In genomic region chr21:45629046-45629981, GRCh38 we compare ENCODE assay signal across 16 cellular contexts. TPM values are rescaled to one million over a fixed set of nuclear protein-coding genes. Genes with fewer than 3 reads are reported as not detected.
DNase-seq lines count a peak whose midpoint lies in the region; ATAC-seq and TF ChIP-seq lines count a peak whose summit lies in the region.
"Had no signal": no experiment of that assay in that cellular context is flagged by ENCODE, and none has a peak within 500 bp of the region (broad histone marks: within the 10 kb centered on the region; RNA-seq: fewer than 3 reads in every experiment).

No MANE protein-coding gene starts in this region.

- TF ChIP-seq CTCF in esophagus muscularis mucosa (IDR thresholded peaks at IDR 0.05), result no peak

- intact Hi-C loops in esophagus muscularis mucosa (cut with DNase I) (no loop called here), posterior vena cava (cut with DNase I) (no loop called here)

- H3K4me3 ChIP-seq in esophagus muscularis mucosa, result no peak overlapping the region
- H3K4me3 ChIP-seq: GM23248 had no signal

- H3K4me1 Mint-ChIP-seq in activated naive CD4-positive, alpha-beta T cell treated with anti-CD3 and anti-CD28 coated beads, Interleukin-2, amount 50 U/mL, for 24 hours, result peaks cover 20% of the 10 kb centered on the region

- peaks cover 0 to 27% (median 0%) of the 10 kb centered on the region in 4 donors for H3K27me3 ChIP-seq in esophagus muscularis mucosa

- H3K9me3 ChIP-seq in esophagus muscularis mucosa, result no peaks in the 10 kb centered on the region

- no peaks in the 10 kb centered on the region for H3K4me1 ChIP-seq in esophagus muscularis mucosa

- H3K27ac ChIP-seq in esophagus muscularis mucosa (replicated peaks in 1 of 4), result no peak overlapping the region
- H3K27ac ChIP-seq: GM23248 had no signal

- H3K4me3 Mint-ChIP-seq in activated naive CD4-positive, alpha-beta T cell treated with anti-CD3 and anti-CD28 coated beads, Interleukin-2, amount 50 U/mL, for 24 hours, result no peak overlapping the region

- H3K27me3 Mint-ChIP-seq in activated naive CD4-positive, alpha-beta T cell treated with anti-CD3 and anti-CD28 coated beads, Interleukin-2, amount 50 U/mL, for 24 hours, result no peaks in the 10 kb centered on the region

- peak overlapping the region; percentile 72 for H3K27ac Mint-ChIP-seq in activated naive CD4-positive, alpha-beta T cell treated with anti-CD3 and anti-CD28 coated beads, Interleukin-2, amount 50 U/mL, for 24 hours

- ATAC-seq in HG02678 (IDR thresholded peaks at IDR 0.05; ENCODE audit: unreplicated experiment) (no peak), GM19395 (IDR thresholded peaks at IDR 0.05; ENCODE audit: unreplicated experiment) (no peak), GM21447 (IDR thresholded peaks at IDR 0.05; ENCODE audit: unreplicated experiment) (no peak)

- TF ChIP-seq POLR2A in esophagus muscularis mucosa (IDR thresholded peaks at IDR 0.05; ENCODE audit: low read depth), result no peak

- H3K36me3 Mint-ChIP-seq in activated naive CD4-positive, alpha-beta T cell treated with anti-CD3 and anti-CD28 coated beads, Interleukin-2, amount 50 U/mL, for 24 hours, result no peaks in the 10 kb centered on the region

- no peak for DNase-seq in activated naive CD4-positive, alpha-beta T cell treated with anti-CD3 and anti-CD28 coated beads, Interleukin-2, amount 50 U/mL, for 16 hours
- peak; percentile 89 for DNase-seq in esophagus muscularis mucosa (ENCODE audit: extremely low spot score)
- peak; percentile 51 for DNase-seq in posterior vena cava (ENCODE audit: low spot score)
- DNase-seq in NCI-H1436 treated with DMSO at 0.1 percent for 48 hours (lab: John Stamatoyannopoulos, UW), result no peak
- DNase-seq: COR-L47, DMS53, GM23248, MV-4-11, NCI-H1417, NCI-H1930, NCI-H526 treated with DMSO at 0.1 percent for 48 hours had no signal

- TF ChIP-seq EP300 in esophagus muscularis mucosa (IDR thresholded peaks at IDR 0.05), result no peak

- no peaks in the 10 kb centered on the region for H3K36me3 ChIP-seq in esophagus muscularis mucosa

- WGBS in esophagus muscularis mucosa, result 79% methylated on average over 14 of the region's 31 CpGs

- H3K9me3 Mint-ChIP-seq in activated naive CD4-positive, alpha-beta T cell treated with anti-CD3 and anti-CD28 coated beads, Interleukin-2, amount 50 U/mL, for 24 hours, result no peaks in the 10 kb centered on the region

RNA-seq across cellular contexts. Expression of gene PCBP3, which starts 14.2 kb away (rescaled TPM):
- total RNA-seq in esophagus muscularis mucosa (1 to 10 TPM; 7.5 to 9.2 (median 8.1) TPM), posterior vena cava (1 to 10 TPM; 2.6 to 7.4 TPM)
- total RNA-seq: A172 had no signal

Comparison
In these comparisons a context has a peak if more than half of its experiments do, and no peak if none do; other contexts are left out.
1. DNase-seq: peak in esophagus muscularis mucosa (single experiment) and posterior vena cava (single experiment); none in activated naive CD4-positive, alpha-beta T cell treated with anti-CD3 and anti-CD28 coated beads, Interleukin-2, amount 50 U/mL, for 16 hours (single experiment) and NCI-H1436 treated with DMSO at 0.1 percent for 48 hours (single experiment).